Comparison of ENCODE assay signal across 9 cellular contexts in the genomic region with DNA sequence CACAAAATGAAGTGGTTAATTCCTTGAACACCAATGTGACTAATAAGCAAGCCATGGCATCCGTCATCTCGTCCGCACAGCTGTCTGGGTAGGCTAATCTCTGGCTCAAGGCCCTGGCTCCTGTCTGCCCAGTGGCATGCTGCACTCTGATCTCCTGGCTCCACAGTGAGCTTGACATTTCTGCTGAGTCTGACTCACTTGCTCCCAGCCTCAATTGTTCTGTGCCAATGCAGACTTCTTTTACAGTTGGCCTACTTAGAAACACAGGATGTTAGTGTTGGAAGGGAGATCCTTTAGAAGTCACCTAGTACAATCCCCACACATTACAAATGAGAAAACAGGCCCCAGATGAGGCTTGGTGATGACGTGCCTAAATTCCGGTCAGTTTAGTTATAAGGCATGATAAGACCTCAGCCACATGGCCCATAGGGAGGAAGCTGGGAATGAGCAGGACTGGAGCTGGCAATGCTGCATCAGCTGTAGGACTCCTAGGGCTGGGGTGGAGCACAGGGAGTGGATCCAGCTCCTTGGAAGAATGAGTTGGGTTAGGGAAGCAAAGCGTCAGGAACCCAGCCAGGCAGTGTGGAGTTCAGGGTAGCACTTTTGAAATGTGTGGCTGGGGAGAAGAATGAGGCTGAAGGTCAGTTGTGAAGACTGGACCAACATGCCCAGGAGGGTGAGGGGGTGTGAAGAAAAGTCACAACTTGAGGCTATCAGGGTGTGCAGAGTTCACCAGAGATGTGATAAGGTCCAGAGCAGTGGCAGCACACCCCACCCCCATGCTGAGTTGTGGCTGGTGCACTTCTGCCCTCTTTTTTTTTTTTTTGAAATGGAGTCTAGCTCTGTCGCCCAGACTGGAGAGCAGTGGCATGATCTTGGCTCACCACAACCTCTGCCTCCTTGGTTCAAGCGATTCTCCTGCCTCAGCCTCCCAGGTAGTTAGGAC.
DNase-seq lines count a peak whose midpoint lies in the region; ATAC-seq and TF ChIP-seq lines count a peak whose summit lies in the region.
"Had no signal": no experiment of that assay in that cellular context is flagged by ENCODE, and none has a peak within 500 bp of the region (broad histone marks: within the 10 kb centered on the region; RNA-seq: fewer than 3 reads in every experiment).

No MANE protein-coding gene starts in this region.

- no peak for TF ChIP-seq CTCF in mucosa of descending colon (IDR thresholded peaks at IDR 0.05)

- H3K9me3 ChIP-seq in mucosa of descending colon = no peaks in the 10 kb centered on the region

- no peaks in the 10 kb centered on the region for H3K4me1 ChIP-seq in mucosa of descending colon (ENCODE audit: low read depth)

- H3K4me3 ChIP-seq in mucosa of descending colon = no peak overlapping the region

- peak overlapping the region; percentile 92 for H3K27ac ChIP-seq in epithelial cell of prostate
- H3K27ac ChIP-seq: C4-2B had no signal

- intact Hi-C loops in mucosa of descending colon (cut with DNase I, micrococcal nuclease) = no loop called here

- DNase-seq in A172 (ENCODE audit: low spot score) = peak; percentile 98
- peak; percentile 16 for DNase-seq in NCI-H82 treated with DMSO at 0.1 percent for 48 hours (lab: John Stamatoyannopoulos, UW; ENCODE audit: unreplicated experiment)
- peak; percentile 69 for DNase-seq in epithelial cell of prostate (ENCODE audit: low read depth, low spot score)
- DNase-seq in mucosa of descending colon = no peak
- DNase-seq in NCI-H1436 treated with DMSO at 0.1 percent for 48 hours (lab: John Stamatoyannopoulos, UW) = no peak

- no peaks in the 10 kb centered on the region for H3K36me3 ChIP-seq in mucosa of descending colon (ENCODE audit: low read depth)

- ATAC-seq in mucosa of descending colon (peak; percentile 48), HG02623 (IDR thresholded peaks at IDR 0.05; ENCODE audit: unreplicated experiment) (no peak), HG02763 (IDR thresholded peaks at IDR 0.05; ENCODE audit: unreplicated experiment) (no peak), HG03378 (IDR thresholded peaks at IDR 0.05; ENCODE audit: unreplicated experiment) (no peak)

Comparison
In these comparisons a context has a peak if more than half of its experiments do, and no peak if none do; other contexts are left out.
1. DNase-seq: peak in A172 (single experiment), NCI-H82 treated with DMSO at 0.1 percent for 48 hours (single experiment) and epithelial cell of prostate (single experiment); none in mucosa of descending colon (0 of 3) and NCI-H1436 treated with DMSO at 0.1 percent for 48 hours (single experiment).